In genomic region chr9:35675732-35676392, GRCh38 we compare ENCODE assay signal across 9 cellular contexts. TPM values are rescaled to one million over a fixed set of nuclear protein-coding genes. Genes with fewer than 3 reads are reported as not detected.
DNase-seq lines count a peak whose midpoint lies in the region; ATAC-seq, FAIRE-seq and TF ChIP-seq lines count a peak whose summit lies in the region.
"Had no signal": no experiment of that assay in that cellular context is flagged by ENCODE, and none has a peak within 500 bp of the region (broad histone marks: within the 10 kb centered on the region; RNA-seq: fewer than 3 reads in every experiment).

No MANE protein-coding gene starts in this region.

- TF ChIP-seq EP300 in GM12878 (IDR thresholded peaks at IDR 0.05; ENCODE audit: borderline replicate concordance in 1 of 2, control insufficient read depth in 1 of 2, low read depth in 2 of 2, low read length in 2 of 2): no peak

- BruUV-seq in GM12878 (replicated peaks; lab: Mats Ljungman, UMichigan): no TSS peak

- 21% methylated on average over 50 of the region's 51 CpGs for WGBS in GM12878 (ENCODE audit: insufficient coverage, insufficient replicate concordance, low lambda C conversion rate, missing lambda C conversion rate)

- no peak for FAIRE-seq in GM12878 (lab: Jason Lieb, UNC)

- H4K20me1 ChIP-seq in GM12878 (ENCODE audit: control insufficient read depth, insufficient read depth): no peaks in the 10 kb centered on the region

- no peak overlapping the region for H3K27ac ChIP-seq in GM12878 (ENCODE audit: control insufficient read depth, insufficient read depth)
- H3K27ac ChIP-seq: SJSA1 had no signal

- H3K9ac ChIP-seq in GM12878 (ENCODE audit: control insufficient read depth, insufficient read depth, low read length): no peak overlapping the region

- H3K9me3 Mint-ChIP-seq in stimulated activated naive CD8-positive, alpha-beta T cell treated with anti-CD3 and anti-CD28 coated beads, Interleukin-15, Interleukin-2, amounts not matched to agents 100 ng/mL and 50 ng/mL, for 24 hours: no peaks in the 10 kb centered on the region

- peaks cover 3 to 7% of the 10 kb centered on the region in 2 experiments for H3K27me3 ChIP-seq in GM12878 (replicated peaks in 1 of 2; ENCODE audit: control insufficient read depth in 2 of 2, insufficient read depth in 2 of 2, low read length in 1 of 2)
- H3K27me3 ChIP-seq in HAP-1 (ENCODE audit: low read depth): no peaks in the 10 kb centered on the region
- H3K27me3 ChIP-seq: SJSA1 had no signal

- CTCF ChIA-PET in GM12878 (lab: Yijun Ruan, JAX): interaction anchor here (0.7 to 2.5 kb wide), 4 partner anchors 11 to 30 kb away, joined by 3 to 9 read pairs (median 8); partner anchors contain the start of gene ARHGEF39

- intact Hi-C loops in GM12878 (cut with micrococcal nuclease; ENCODE audit: unreplicated experiment): no loop called here

- no peaks in the 10 kb centered on the region for H3K36me3 Mint-ChIP-seq in stimulated activated naive CD8-positive, alpha-beta T cell treated with anti-CD3 and anti-CD28 coated beads, Interleukin-15, Interleukin-2, amounts not matched to agents 100 ng/mL and 50 ng/mL, for 24 hours (ENCODE audit: low read depth)

- no peak for TF ChIP-seq RAD21 in GM12878 (IDR thresholded peaks at IDR 0.05; ENCODE audit: insufficient read depth, low read depth, low read length)

- H3K27ac Mint-ChIP-seq in stimulated activated naive CD8-positive, alpha-beta T cell treated with anti-CD3 and anti-CD28 coated beads, Interleukin-15, Interleukin-2, amounts not matched to agents 100 ng/mL and 50 ng/mL, for 24 hours: peak overlapping the region; percentile 59

- H3K27me3 Mint-ChIP-seq in stimulated activated naive CD8-positive, alpha-beta T cell treated with anti-CD3 and anti-CD28 coated beads, Interleukin-15, Interleukin-2, amounts not matched to agents 100 ng/mL and 50 ng/mL, for 24 hours: peaks cover 10% of the 10 kb centered on the region

- peak; percentile 66 for ATAC-seq in GM12878
- no peak for ATAC-seq in GM18907 (IDR thresholded peaks at IDR 0.05; ENCODE audit: unreplicated experiment)
- no peak for ATAC-seq in GM19035 (IDR thresholded peaks at IDR 0.05; ENCODE audit: unreplicated experiment)

- TF ChIP-seq POLR2A in GM12878 (IDR thresholded peaks at IDR 0.05; ENCODE audit: low read depth, low read length): no peak

- no peak for TF ChIP-seq CTCF in GM12878 (IDR thresholded peaks at IDR 0.05 in 2 of 3, conservative IDR thresholded peaks at IDR 0.05 in 1 of 3; ENCODE audit: control insufficient read depth in 2 of 3, extremely low read depth in 1 of 3, insufficient read depth in 1 of 3, low read depth in 3 of 3, low read length in 3 of 3)

- peak overlapping the region; percentile 69 for H3K4me2 ChIP-seq in GM12878 (ENCODE audit: control insufficient read depth, insufficient read depth)

- H3K36me3 ChIP-seq in GM12878 (ENCODE audit: control insufficient read depth in 2 of 2, insufficient read depth in 2 of 2, low read length in 1 of 2): no peaks in the 10 kb centered on the region
- H3K36me3 ChIP-seq in HAP-1 (replicated peaks): no peaks in the 10 kb centered on the region
- H3K36me3 ChIP-seq: SJSA1 had no signal

- H3K4me1 ChIP-seq in GM12878 (ENCODE audit: control insufficient read depth, insufficient read depth, low read length): peaks cover 8% of the 10 kb centered on the region
- no peaks in the 10 kb centered on the region for H3K4me1 ChIP-seq in HAP-1
- H3K4me1 ChIP-seq: SJSA1 had no signal

- peaks cover 14% of the 10 kb centered on the region for H3K4me1 Mint-ChIP-seq in stimulated activated naive CD8-positive, alpha-beta T cell treated with anti-CD3 and anti-CD28 coated beads, Interleukin-15, Interleukin-2, amounts not matched to agents 100 ng/mL and 50 ng/mL, for 24 hours (ENCODE audit: low read depth)

- DNase-seq in activated CD4-positive, alpha-beta T cell treated with anti-CD3 and anti-CD28 coated beads for 48 hours: peak; percentile 47
- no peak for DNase-seq in activated CD4-positive, alpha-beta T cell treated with anti-CD3 and anti-CD28 coated beads, Interleukin-2, amount 50 U/mL, for 1 hour
- no peak for DNase-seq in GM12878 (ENCODE audit: low read depth, low spot score)
- peak; percentile 96 for DNase-seq in left kidney (ENCODE audit: low read depth, low spot score)
- no peak for DNase-seq in HAP-1 (ENCODE audit: low spot score in 2 of 2)

- peak overlapping the region; percentile 74 for H3K4me3 Mint-ChIP-seq in stimulated activated naive CD8-positive, alpha-beta T cell treated with anti-CD3 and anti-CD28 coated beads, Interleukin-15, Interleukin-2, amounts not matched to agents 100 ng/mL and 50 ng/mL, for 24 hours

- RAD21 ChIA-PET in GM12878 (lab: Charles Lee; ENCODE audit: unreplicated experiment): interaction anchor here (0.9 to 1.1 kb wide), 2 partner anchors 21 to 1272 kb away, joined by 3 to 4 read pairs; no protein-coding TSS in a partner anchor

- in situ Hi-C loops in GM12878 (cut with MboI) (no loop called here), HAP-1 (cut with MboI; ENCODE audit: low sequenced_read_pairs) (no loop called here)

- peak overlapping the region; percentile 22; the same call in 1 of the 2 replicates for H3K4me3 ChIP-seq in GM12878
- H3K4me3 ChIP-seq in HAP-1: no peak overlapping the region
- H3K4me3 ChIP-seq: SJSA1 had no signal

- H2AFZ ChIP-seq in GM12878 (ENCODE audit: control insufficient read depth, low read depth, low read length): peak overlapping the region; percentile 41

- POLR2A ChIA-PET in GM12878 (lab: Charles Lee): interaction anchor here (0.6 to 1.9 kb wide), 3 partner anchors 10 to 18 kb away, joined by 3 to 11 read pairs (median 7); partner anchors contain the start of genes ARHGEF39, CCDC107 and RMRP

- H3K9me3 ChIP-seq in GM12878 (replicated peaks; ENCODE audit: control insufficient read depth, insufficient read depth, low read length) (no peaks in the 10 kb centered on the region), HAP-1 (no peaks in the 10 kb centered on the region)
- H3K9me3 ChIP-seq: SJSA1 had no signal

- SMC1A ChIA-PET in GM12878 (lab: Charles Lee; ENCODE audit: uncharacterized antibody, unreplicated experiment): interaction anchor here (0.9 to 1.7 kb wide), 3 partner anchors 10 to 16 kb away, joined by 3 to 4 read pairs (median 3); no protein-coding TSS in a partner anchor

- no peaks in the 10 kb centered on the region for H3K79me2 ChIP-seq in GM12878 (ENCODE audit: control insufficient read depth, insufficient read depth, low read length)

RNA-seq across cellular contexts. Expression of gene CA9, which starts 2.1 kb away (rescaled TPM):
- total RNA-seq in GM12878 (2013; cell fraction: nucleolus; rRNA removed): 1.7 and 3.2 TPM in 2 replicates
- total RNA-seq in GM12878 (2014; rRNA removed): 2.7 and 5.8 TPM in 2 replicates
- 0.89 and 1.3 TPM in 2 replicates for total RNA-seq in GM12878 (2014; rRNA removed; fragmentation: Illumina TruSeq; extraction: Trizol)
- total RNA-seq in GM12878 (2021): 4.0 TPM in 2 replicates
- 3.7 TPM for polyA plus RNA-seq in GM12878 (2011; ENCODE audit: low read depth)
- polyA plus RNA-seq in GM12878 (2011; rRNA removed): 4.7 and 6.6 TPM in 2 replicates
- polyA plus RNA-seq in GM12878 (2011; cell fraction: cytosol; rRNA removed): 4.1 and 7.5 TPM in 2 replicates
- polyA plus RNA-seq in GM12878 (2011; cell fraction: nucleus; rRNA removed): 2.9 and 8.5 TPM in 2 replicates
- polyA plus RNA-seq in GM12878 (2012): 3.2 and 5.9 TPM in 2 replicates
- 0.68 and 1.2 TPM in 2 replicates for polyA plus RNA-seq in GM12878 (2014; fragmentation: Illumina TruSeq; extraction: Trizol)
- 1 to 10 TPM in 1 of 2 experiments, under 1 TPM in 1; 0.79 to 1.2 TPM for polyA plus RNA-seq in GM12878 (2014; fragmentation: Nextera tagmentation; extraction: Ambion mirVana)
- 1.2 and 2.6 TPM in 2 replicates for polyA plus RNA-seq in GM12878 (2014; rRNA removed)
- under 1 TPM; 0.53 to 0.74 TPM for polyA plus RNA-seq in GM12878 (2016; fragmentation: Nextera tagmentation; extraction: Ambion mirVana)
- polyA minus RNA-seq in GM12878 (2011; rRNA and poly(A)+ RNA removed): 1.8 and 3.1 TPM in 2 replicates
- polyA minus RNA-seq in GM12878 (2011; cell fraction: cytosol; rRNA and poly(A)+ RNA removed): 3.3 and 4.8 TPM in 2 replicates
- 0.48 and 0.60 TPM in 2 replicates for polyA minus RNA-seq in GM12878 (2011; cell fraction: nucleus; rRNA and poly(A)+ RNA removed)
- total RNA-seq: SJSA1 had no signal

RNA-seq across cellular contexts. Expression of gene ARHGEF39, which starts 10.9 kb away (rescaled TPM):
- 9.9 and 10.8 TPM in 2 replicates for total RNA-seq in GM12878 (2013; cell fraction: nucleolus; rRNA removed)
- total RNA-seq in GM12878 (2014; rRNA removed): 6.6 and 7.6 TPM in 2 replicates
- total RNA-seq in GM12878 (2014; rRNA removed; fragmentation: Illumina TruSeq; extraction: Trizol): 8.0 and 8.2 TPM in 2 replicates
- total RNA-seq in GM12878 (2021): 12.4 and 14.1 TPM in 2 replicates
- polyA plus RNA-seq in GM12878 (2011; ENCODE audit: low read depth): 16.4 TPM
- polyA plus RNA-seq in GM12878 (2011; rRNA removed): 10.8 and 12.3 TPM in 2 replicates
- 13.5 and 13.9 TPM in 2 replicates for polyA plus RNA-seq in GM12878 (2011; cell fraction: cytosol; rRNA removed)
- polyA plus RNA-seq in GM12878 (2011; cell fraction: nucleus; rRNA removed): 25.2 and 38.3 TPM in 2 replicates
- polyA plus RNA-seq in GM12878 (2012): 4.5 and 7.6 TPM in 2 replicates
- polyA plus RNA-seq in GM12878 (2014; fragmentation: Illumina TruSeq; extraction: Trizol): 12.4 and 15.2 TPM in 2 replicates
- 1 to 10 TPM; 2.0 to 5.0 TPM for polyA plus RNA-seq in GM12878 (2014; fragmentation: Nextera tagmentation; extraction: Ambion mirVana)
- polyA plus RNA-seq in GM12878 (2014; rRNA removed): 14.8 TPM in 2 replicates
- polyA plus RNA-seq in GM12878 (2016; fragmentation: Nextera tagmentation; extraction: Ambion mirVana): 10 to 100 TPM; 25.3 to 28.9 TPM
- polyA minus RNA-seq in GM12878 (2011; rRNA and poly(A)+ RNA removed): 14.3 and 15.0 TPM in 2 replicates
- polyA minus RNA-seq in GM12878 (2011; cell fraction: cytosol; rRNA and poly(A)+ RNA removed): 5.8 and 6.3 TPM in 2 replicates
- 27.9 and 30.0 TPM in 2 replicates for polyA minus RNA-seq in GM12878 (2011; cell fraction: nucleus; rRNA and poly(A)+ RNA removed)

RNA-seq across cellular contexts. Expression of gene TPM2, which starts 13.9 kb away (rescaled TPM):
- total RNA-seq in GM12878 (2013; cell fraction: nucleolus; rRNA removed): 6.3 and 8.9 TPM in 2 replicates
- total RNA-seq in GM12878 (2014; rRNA removed) (0.65 and 1.7 TPM in 2 replicates), GM12878 (2014; rRNA removed; fragmentation: Illumina TruSeq; extraction: Trizol) (0.81 and 0.88 TPM in 2 replicates), GM12878 (2021) (2.4 and 3.9 TPM in 2 replicates)
- 3.6 TPM for polyA plus RNA-seq in GM12878 (2011; ENCODE audit: low read depth)
- polyA plus RNA-seq in GM12878 (2011; rRNA removed) (8.7 and 9.3 TPM in 2 replicates), GM12878 (2014; fragmentation: Illumina TruSeq; extraction: Trizol) (0.59 and 0.71 TPM in 2 replicates), GM12878 (2014; fragmentation: Nextera tagmentation; extraction: Ambion mirVana) (under 1 TPM; 0.11 to 0.13 TPM), GM12878 (2014; rRNA removed) (2.3 and 2.5 TPM in 2 replicates), GM12878 (2016; fragmentation: Nextera tagmentation; extraction: Ambion mirVana) (1 to 10 TPM in 1 of 2 experiments, under 1 TPM in 1; 0.83 to 1.3 TPM)
- 5.4 and 6.4 TPM in 2 replicates for polyA plus RNA-seq in GM12878 (2011; cell fraction: cytosol; rRNA removed)
- polyA plus RNA-seq in GM12878 (2011; cell fraction: nucleus; rRNA removed): 28.6 and 30.5 TPM in 2 replicates
- polyA plus RNA-seq in GM12878 (2012): 7.0 and 7.5 TPM in 2 replicates
- 1.4 and 2.5 TPM in 2 replicates for polyA minus RNA-seq in GM12878 (2011; rRNA and poly(A)+ RNA removed)
- polyA minus RNA-seq in GM12878 (2011; cell fraction: cytosol; rRNA and poly(A)+ RNA removed): 6.1 and 6.4 TPM in 2 replicates
- polyA minus RNA-seq in GM12878 (2011; cell fraction: nucleus; rRNA and poly(A)+ RNA removed): 2.1 and 4.5 TPM in 2 replicates

RNA-seq across cellular contexts. Expression of gene CCDC107, which starts 17.8 kb away (rescaled TPM):
- 6.3 and 7.0 TPM in 2 replicates for total RNA-seq in GM12878 (2013; cell fraction: nucleolus; rRNA removed)
- total RNA-seq in GM12878 (2014; rRNA removed) (9.4 and 13.2 TPM in 2 replicates), GM12878 (2014; rRNA removed; fragmentation: Illumina TruSeq; extraction: Trizol) (6.2 and 6.3 TPM in 2 replicates), GM12878 (2021) (10.6 and 11.8 TPM in 2 replicates)
- polyA plus RNA-seq in GM12878 (2011; ENCODE audit: low read depth): 4.9 TPM
- polyA plus RNA-seq in GM12878 (2011; rRNA removed) (8.6 and 10.5 TPM in 2 replicates), GM12878 (2014; fragmentation: Illumina TruSeq; extraction: Trizol) (5.9 and 6.7 TPM in 2 replicates), GM12878 (2014; fragmentation: Nextera tagmentation; extraction: Ambion mirVana) (under 1 TPM; 0.19 to 0.90 TPM), GM12878 (2014; rRNA removed) (14.3 and 16.0 TPM in 2 replicates), GM12878 (2016; fragmentation: Nextera tagmentation; extraction: Ambion mirVana) (10 to 100 TPM; 15.6 to 18.3 TPM)
- 8.7 and 13.0 TPM in 2 replicates for polyA plus RNA-seq in GM12878 (2011; cell fraction: cytosol; rRNA removed)
- 9.3 and 11.8 TPM in 2 replicates for polyA plus RNA-seq in GM12878 (2011; cell fraction: nucleus; rRNA removed)
- polyA plus RNA-seq in GM12878 (2012): 11.4 and 12.6 TPM in 2 replicates
- polyA minus RNA-seq in GM12878 (2011; rRNA and poly(A)+ RNA removed): 3.4 and 6.7 TPM in 2 replicates
- 2.3 and 3.1 TPM in 2 replicates for polyA minus RNA-seq in GM12878 (2011; cell fraction: cytosol; rRNA and poly(A)+ RNA removed)
- 2.8 and 4.1 TPM in 2 replicates for polyA minus RNA-seq in GM12878 (2011; cell fraction: nucleus; rRNA and poly(A)+ RNA removed)

RNA-seq across cellular contexts. Expression of gene RMRP, which starts 18.0 kb away (rescaled TPM):
- 15,728 and 37,247 TPM in 2 replicates for total RNA-seq in GM12878 (2013; cell fraction: nucleolus; rRNA removed)
- total RNA-seq in GM12878 (2014; rRNA removed) (34,892 and 42,450 TPM in 2 replicates), GM12878 (2014; rRNA removed; fragmentation: Illumina TruSeq; extraction: Trizol) (6,746 and 12,076 TPM in 2 replicates), GM12878 (2021) (18,533 and 18,901 TPM in 2 replicates)
- polyA plus RNA-seq in GM12878 (2011; ENCODE audit: low read depth): not detected
- polyA plus RNA-seq in GM12878 (2011; rRNA removed) (3.8 and 12.0 TPM in 2 replicates), GM12878 (2014; fragmentation: Illumina TruSeq; extraction: Trizol) (not detected in 2 replicates), GM12878 (2014; fragmentation: Nextera tagmentation; extraction: Ambion mirVana) (not detected), GM12878 (2014; rRNA removed) (760 and 1,065 TPM in 2 replicates), GM12878 (2016; fragmentation: Nextera tagmentation; extraction: Ambion mirVana) (10 to 100 TPM in 1 of 2 experiments, not detected in 1; 13.3 TPM)
- polyA plus RNA-seq in GM12878 (2011; cell fraction: cytosol; rRNA removed): 152 TPM in 1 of 2 replicates, not detected in the other
- polyA plus RNA-seq in GM12878 (2011; cell fraction: nucleus; rRNA removed): 4,598 and 4,771 TPM in 2 replicates
- 62.9 TPM in 1 of 2 replicates, not detected in the other for polyA plus RNA-seq in GM12878 (2012)
- 9,902 and 51,214 TPM in 2 replicates for polyA minus RNA-seq in GM12878 (2011; rRNA and poly(A)+ RNA removed)
- 10,750 and 21,317 TPM in 2 replicates for polyA minus RNA-seq in GM12878 (2011; cell fraction: cytosol; rRNA and poly(A)+ RNA removed)
- 140,969 and 152,974 TPM in 2 replicates for polyA minus RNA-seq in GM12878 (2011; cell fraction: nucleus; rRNA and poly(A)+ RNA removed)

Comparison
In these comparisons a context has a peak if more than half of its experiments do, and no peak if none do; other contexts are left out.
1. DNase-seq: peak in activated CD4-positive, alpha-beta T cell treated with anti-CD3 and anti-CD28 coated beads for 48 hours (single experiment) and left kidney (single experiment); none in activated CD4-positive, alpha-beta T cell treated with anti-CD3 and anti-CD28 coated beads, Interleukin-2, amount 50 U/mL, for 1 hour (single experiment), GM12878 (single experiment) and HAP-1 (0 of 2).